ENCODE assay signal across 3 cellular contexts in the genomic region with DNA sequence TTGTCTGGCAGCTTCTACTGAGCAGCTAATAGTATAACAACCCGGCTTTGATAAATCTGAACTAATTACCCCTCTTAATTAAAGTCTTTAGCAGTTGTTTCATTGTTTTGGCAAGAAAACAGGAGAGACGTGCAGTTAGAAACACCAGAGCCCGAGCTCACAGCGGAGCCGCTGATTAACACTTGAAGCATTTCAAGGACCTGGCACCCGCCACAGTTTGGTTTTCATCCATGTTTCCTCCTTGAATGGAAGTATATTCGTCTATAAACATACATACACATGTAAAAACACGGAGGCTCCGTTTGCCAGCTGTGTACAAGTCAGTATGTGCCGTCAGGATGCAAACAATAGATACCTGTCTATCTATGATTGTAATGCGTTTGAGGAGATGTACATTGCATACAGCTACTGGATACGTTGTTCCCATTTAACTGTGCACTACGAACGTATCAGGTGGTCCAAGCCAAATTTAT.
TF ChIP-seq lines count a peak whose summit lies in the region.

No MANE protein-coding gene starts in this region.

TF ChIP-seq in SK-N-SH, 30 proteins besides CTCF, POLR2A, EP300 and RAD21 (continued from another document):
- TF ChIP-seq, protein P1, sequence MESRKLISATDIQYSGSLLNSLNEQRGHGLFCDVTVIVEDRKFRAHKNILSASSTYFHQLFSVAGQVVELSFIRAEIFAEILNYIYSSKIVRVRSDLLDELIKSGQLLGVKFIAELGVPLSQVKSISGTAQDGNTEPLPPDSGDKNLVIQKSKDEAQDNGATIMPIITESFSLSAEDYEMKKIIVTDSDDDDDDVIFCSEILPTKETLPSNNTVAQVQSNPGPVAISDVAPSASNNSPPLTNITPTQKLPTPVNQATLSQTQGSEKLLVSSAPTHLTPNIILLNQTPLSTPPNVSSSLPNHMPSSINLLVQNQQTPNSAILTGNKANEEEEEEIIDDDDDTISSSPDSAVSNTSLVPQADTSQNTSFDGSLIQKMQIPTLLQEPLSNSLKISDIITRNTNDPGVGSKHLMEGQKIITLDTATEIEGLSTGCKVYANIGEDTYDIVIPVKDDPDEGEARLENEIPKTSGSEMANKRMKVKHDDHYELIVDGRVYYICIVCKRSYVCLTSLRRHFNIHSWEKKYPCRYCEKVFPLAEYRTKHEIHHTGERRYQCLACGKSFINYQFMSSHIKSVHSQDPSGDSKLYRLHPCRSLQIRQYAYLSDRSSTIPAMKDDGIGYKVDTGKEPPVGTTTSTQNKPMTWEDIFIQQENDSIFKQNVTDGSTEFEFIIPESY (IDR thresholded peaks at IDR 0.05; ENCODE audit: borderline replicate concordance, low read depth): no peak

TF ChIP-seq in SK-N-SH treated with all-trans-retinoic acid at 6 μM for 48 hours, 23 proteins besides CTCF, POLR2A, EP300 and RAD21 (continued from another document):
- TF ChIP-seq PPARA (CRISPR knock-in tag; IDR thresholded peaks at IDR 0.05; ENCODE audit: borderline replicate concordance) (no peak), ZNF70 (CRISPR knock-in tag; IDR thresholded peaks at IDR 0.05) (no peak), ARNTL (CRISPR knock-in tag; IDR thresholded peaks at IDR 0.05; ENCODE audit: borderline replicate concordance, low read depth) (no peak), ISL1 (CRISPR knock-in tag; IDR thresholded peaks at IDR 0.05) (no peak), ZNF8 (CRISPR knock-in tag; IDR thresholded peaks at IDR 0.05) (no peak), SNAI2 (CRISPR knock-in tag; IDR thresholded peaks at IDR 0.05) (no peak), TOX (CRISPR knock-in tag; IDR thresholded peaks at IDR 0.05; ENCODE audit: borderline replicate concordance) (no peak), ZFP30 (CRISPR knock-in tag; IDR thresholded peaks at IDR 0.05) (no peak), OSR1 (CRISPR knock-in tag; IDR thresholded peaks at IDR 0.05) (no peak), ESRRG (CRISPR knock-in tag; IDR thresholded peaks at IDR 0.05) (no peak), GLIS3 (CRISPR knock-in tag; IDR thresholded peaks at IDR 0.05) (no peak), TCF4 (CRISPR knock-in tag; IDR thresholded peaks at IDR 0.05; ENCODE audit: borderline replicate concordance) (no peak), RARB (CRISPR knock-in tag; IDR thresholded peaks at IDR 0.05) (no peak)
- TF ChIP-seq, protein P2, sequence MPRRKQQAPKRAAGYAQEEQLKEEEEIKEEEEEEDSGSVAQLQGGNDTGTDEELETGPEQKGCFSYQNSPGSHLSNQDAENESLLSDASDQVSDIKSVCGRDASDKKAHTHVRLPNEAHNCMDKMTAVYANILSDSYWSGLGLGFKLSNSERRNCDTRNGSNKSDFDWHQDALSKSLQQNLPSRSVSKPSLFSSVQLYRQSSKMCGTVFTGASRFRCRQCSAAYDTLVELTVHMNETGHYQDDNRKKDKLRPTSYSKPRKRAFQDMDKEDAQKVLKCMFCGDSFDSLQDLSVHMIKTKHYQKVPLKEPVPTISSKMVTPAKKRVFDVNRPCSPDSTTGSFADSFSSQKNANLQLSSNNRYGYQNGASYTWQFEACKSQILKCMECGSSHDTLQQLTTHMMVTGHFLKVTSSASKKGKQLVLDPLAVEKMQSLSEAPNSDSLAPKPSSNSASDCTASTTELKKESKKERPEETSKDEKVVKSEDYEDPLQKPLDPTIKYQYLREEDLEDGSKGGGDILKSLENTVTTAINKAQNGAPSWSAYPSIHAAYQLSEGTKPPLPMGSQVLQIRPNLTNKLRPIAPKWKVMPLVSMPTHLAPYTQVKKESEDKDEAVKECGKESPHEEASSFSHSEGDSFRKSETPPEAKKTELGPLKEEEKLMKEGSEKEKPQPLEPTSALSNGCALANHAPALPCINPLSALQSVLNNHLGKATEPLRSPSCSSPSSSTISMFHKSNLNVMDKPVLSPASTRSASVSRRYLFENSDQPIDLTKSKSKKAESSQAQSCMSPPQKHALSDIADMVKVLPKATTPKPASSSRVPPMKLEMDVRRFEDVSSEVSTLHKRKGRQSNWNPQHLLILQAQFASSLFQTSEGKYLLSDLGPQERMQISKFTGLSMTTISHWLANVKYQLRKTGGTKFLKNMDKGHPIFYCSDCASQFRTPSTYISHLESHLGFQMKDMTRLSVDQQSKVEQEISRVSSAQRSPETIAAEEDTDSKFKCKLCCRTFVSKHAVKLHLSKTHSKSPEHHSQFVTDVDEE (CRISPR knock-in tag; IDR thresholded peaks at IDR 0.05): no peak
- TF ChIP-seq, protein P3, sequence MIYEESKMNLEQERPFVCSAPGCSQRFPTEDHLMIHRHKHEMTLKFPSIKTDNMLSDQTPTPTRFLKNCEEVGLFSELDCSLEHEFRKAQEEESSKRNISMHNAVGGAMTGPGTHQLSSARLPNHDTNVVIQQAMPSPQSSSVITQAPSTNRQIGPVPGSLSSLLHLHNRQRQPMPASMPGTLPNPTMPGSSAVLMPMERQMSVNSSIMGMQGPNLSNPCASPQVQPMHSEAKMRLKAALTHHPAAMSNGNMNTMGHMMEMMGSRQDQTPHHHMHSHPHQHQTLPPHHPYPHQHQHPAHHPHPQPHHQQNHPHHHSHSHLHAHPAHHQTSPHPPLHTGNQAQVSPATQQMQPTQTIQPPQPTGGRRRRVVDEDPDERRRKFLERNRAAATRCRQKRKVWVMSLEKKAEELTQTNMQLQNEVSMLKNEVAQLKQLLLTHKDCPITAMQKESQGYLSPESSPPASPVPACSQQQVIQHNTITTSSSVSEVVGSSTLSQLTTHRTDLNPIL (CRISPR knock-in tag; IDR thresholded peaks at IDR 0.05; ENCODE audit: low read depth): no peak
- TF ChIP-seq, protein P4, sequence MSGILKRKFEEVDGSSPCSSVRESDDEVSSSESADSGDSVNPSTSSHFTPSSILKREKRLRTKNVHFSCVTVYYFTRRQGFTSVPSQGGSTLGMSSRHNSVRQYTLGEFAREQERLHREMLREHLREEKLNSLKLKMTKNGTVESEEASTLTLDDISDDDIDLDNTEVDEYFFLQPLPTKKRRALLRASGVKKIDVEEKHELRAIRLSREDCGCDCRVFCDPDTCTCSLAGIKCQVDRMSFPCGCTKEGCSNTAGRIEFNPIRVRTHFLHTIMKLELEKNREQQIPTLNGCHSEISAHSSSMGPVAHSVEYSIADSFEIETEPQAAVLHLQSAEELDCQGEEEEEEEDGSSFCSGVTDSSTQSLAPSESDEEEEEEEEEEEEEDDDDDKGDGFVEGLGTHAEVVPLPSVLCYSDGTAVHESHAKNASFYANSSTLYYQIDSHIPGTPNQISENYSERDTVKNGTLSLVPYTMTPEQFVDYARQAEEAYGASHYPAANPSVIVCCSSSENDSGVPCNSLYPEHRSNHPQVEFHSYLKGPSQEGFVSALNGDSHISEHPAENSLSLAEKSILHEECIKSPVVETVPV (CRISPR knock-in tag; IDR thresholded peaks at IDR 0.05): no peak
- TF ChIP-seq, protein P5, sequence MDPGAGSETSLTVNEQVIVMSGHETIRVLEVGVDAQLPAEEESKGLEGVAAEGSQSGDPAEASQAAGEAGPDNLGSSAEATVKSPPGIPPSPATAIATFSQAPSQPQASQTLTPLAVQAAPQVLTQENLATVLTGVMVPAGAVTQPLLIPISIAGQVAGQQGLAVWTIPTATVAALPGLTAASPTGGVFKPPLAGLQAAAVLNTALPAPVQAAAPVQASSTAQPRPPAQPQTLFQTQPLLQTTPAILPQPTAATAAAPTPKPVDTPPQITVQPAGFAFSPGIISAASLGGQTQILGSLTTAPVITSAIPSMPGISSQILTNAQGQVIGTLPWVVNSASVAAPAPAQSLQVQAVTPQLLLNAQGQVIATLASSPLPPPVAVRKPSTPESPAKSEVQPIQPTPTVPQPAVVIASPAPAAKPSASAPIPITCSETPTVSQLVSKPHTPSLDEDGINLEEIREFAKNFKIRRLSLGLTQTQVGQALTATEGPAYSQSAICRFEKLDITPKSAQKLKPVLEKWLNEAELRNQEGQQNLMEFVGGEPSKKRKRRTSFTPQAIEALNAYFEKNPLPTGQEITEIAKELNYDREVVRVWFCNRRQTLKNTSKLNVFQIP (CRISPR knock-in tag; IDR thresholded peaks at IDR 0.05; ENCODE audit: borderline replicate concordance, low read depth): no peak

TF ChIP-seq in WTC11, 78 proteins besides CTCF, POLR2A, EP300 and RAD21 (continued from another document):
- no peak for TF ChIP-seq NFYB (CRISPR knock-in tag; conservative IDR thresholded peaks at IDR 0.05; ENCODE audit: low read depth)
- TF ChIP-seq, protein P6, sequence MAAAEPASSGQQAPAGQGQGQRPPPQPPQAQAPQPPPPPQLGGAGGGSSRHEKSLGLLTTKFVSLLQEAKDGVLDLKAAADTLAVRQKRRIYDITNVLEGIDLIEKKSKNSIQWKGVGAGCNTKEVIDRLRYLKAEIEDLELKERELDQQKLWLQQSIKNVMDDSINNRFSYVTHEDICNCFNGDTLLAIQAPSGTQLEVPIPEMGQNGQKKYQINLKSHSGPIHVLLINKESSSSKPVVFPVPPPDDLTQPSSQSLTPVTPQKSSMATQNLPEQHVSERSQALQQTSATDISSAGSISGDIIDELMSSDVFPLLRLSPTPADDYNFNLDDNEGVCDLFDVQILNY (CRISPR knock-in tag; IDR thresholded peaks at IDR 0.05): no peak
- no peak for TF ChIP-seq ZNF671 (CRISPR knock-in tag; IDR thresholded peaks at IDR 0.05)
- TF ChIP-seq JAZF1 (CRISPR knock-in tag; IDR thresholded peaks at IDR 0.05): no peak
- no peak for TF ChIP-seq ZNF317 (CRISPR knock-in tag; IDR thresholded peaks at IDR 0.05; ENCODE audit: borderline replicate concordance, low read depth)
- TF ChIP-seq, protein P7, sequence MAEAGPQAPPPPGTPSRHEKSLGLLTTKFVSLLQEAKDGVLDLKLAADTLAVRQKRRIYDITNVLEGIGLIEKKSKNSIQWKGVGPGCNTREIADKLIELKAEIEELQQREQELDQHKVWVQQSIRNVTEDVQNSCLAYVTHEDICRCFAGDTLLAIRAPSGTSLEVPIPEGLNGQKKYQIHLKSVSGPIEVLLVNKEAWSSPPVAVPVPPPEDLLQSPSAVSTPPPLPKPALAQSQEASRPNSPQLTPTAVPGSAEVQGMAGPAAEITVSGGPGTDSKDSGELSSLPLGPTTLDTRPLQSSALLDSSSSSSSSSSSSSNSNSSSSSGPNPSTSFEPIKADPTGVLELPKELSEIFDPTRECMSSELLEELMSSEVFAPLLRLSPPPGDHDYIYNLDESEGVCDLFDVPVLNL (CRISPR knock-in tag; IDR thresholded peaks at IDR 0.05; ENCODE audit: borderline replicate concordance, low read depth): no peak
- TF ChIP-seq ATF1 (CRISPR knock-in tag; IDR thresholded peaks at IDR 0.05): no peak
- TF ChIP-seq FOXJ3 (CRISPR knock-in tag; IDR thresholded peaks at IDR 0.05; ENCODE audit: borderline replicate concordance): no peak
- TF ChIP-seq NFE2L1 (CRISPR knock-in tag; IDR thresholded peaks at IDR 0.05): no peak
- no peak for TF ChIP-seq NR1H2 (CRISPR knock-in tag; IDR thresholded peaks at IDR 0.05)
- TF ChIP-seq, protein P8, sequence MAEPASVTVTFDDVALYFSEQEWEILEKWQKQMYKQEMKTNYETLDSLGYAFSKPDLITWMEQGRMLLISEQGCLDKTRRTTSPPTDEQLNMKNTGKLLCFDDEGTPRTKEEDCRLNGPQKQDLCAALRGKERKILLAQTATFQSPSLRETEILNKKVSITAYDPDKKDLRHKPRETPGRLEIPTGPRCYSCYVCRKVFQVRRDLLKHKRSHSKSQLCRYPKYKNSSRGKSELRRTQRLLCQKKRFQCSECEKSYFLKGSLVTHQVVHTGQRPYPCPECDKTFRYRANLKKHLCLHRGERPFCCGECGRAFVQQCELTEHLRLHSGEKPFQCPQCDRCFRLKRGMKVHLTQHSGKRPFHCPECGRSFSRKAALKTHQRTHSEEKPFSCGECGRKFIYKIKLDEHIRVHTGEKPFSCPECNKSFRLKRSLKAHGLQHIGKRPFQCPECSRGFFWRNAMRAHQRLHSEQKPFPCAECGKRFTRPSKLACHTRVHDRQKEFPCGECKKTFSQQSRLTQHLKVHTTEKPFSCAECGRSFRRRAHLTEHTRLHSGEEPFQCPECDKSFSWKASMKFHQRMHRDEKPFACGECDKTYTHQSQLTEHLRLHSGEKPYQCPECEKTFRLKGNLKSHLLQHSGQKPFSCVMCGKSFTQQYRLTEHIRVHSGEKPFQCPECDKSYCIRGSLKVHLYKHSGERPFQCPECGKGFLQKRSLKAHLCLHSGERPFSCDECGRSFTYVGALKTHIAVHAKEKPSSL (CRISPR knock-in tag; conservative IDR thresholded peaks at IDR 0.05): no peak
- TF ChIP-seq, protein P9, sequence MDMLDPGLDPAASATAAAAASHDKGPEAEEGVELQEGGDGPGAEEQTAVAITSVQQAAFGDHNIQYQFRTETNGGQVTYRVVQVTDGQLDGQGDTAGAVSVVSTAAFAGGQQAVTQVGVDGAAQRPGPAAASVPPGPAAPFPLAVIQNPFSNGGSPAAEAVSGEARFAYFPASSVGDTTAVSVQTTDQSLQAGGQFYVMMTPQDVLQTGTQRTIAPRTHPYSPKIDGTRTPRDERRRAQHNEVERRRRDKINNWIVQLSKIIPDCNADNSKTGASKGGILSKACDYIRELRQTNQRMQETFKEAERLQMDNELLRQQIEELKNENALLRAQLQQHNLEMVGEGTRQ (CRISPR knock-in tag; IDR thresholded peaks at IDR 0.05): no peak
- TF ChIP-seq MXD4 (CRISPR knock-in tag; IDR thresholded peaks at IDR 0.05; ENCODE audit: borderline replicate concordance): no peak
- TF ChIP-seq, protein P10, sequence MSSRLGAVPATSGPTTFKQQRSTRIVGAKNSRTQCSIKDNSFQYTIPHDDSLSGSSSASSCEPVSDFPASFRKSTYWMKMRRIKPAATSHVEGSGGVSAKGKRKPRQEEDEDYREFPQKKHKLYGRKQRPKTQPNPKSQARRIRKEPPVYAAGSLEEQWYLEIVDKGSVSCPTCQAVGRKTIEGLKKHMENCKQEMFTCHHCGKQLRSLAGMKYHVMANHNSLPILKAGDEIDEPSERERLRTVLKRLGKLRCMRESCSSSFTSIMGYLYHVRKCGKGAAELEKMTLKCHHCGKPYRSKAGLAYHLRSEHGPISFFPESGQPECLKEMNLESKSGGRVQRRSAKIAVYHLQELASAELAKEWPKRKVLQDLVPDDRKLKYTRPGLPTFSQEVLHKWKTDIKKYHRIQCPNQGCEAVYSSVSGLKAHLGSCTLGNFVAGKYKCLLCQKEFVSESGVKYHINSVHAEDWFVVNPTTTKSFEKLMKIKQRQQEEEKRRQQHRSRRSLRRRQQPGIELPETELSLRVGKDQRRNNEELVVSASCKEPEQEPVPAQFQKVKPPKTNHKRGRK (CRISPR knock-in tag; IDR thresholded peaks at IDR 0.05; ENCODE audit: borderline replicate concordance): no peak
